1 cellular context compared by ENCODE assay signal in the genomic region with DNA sequence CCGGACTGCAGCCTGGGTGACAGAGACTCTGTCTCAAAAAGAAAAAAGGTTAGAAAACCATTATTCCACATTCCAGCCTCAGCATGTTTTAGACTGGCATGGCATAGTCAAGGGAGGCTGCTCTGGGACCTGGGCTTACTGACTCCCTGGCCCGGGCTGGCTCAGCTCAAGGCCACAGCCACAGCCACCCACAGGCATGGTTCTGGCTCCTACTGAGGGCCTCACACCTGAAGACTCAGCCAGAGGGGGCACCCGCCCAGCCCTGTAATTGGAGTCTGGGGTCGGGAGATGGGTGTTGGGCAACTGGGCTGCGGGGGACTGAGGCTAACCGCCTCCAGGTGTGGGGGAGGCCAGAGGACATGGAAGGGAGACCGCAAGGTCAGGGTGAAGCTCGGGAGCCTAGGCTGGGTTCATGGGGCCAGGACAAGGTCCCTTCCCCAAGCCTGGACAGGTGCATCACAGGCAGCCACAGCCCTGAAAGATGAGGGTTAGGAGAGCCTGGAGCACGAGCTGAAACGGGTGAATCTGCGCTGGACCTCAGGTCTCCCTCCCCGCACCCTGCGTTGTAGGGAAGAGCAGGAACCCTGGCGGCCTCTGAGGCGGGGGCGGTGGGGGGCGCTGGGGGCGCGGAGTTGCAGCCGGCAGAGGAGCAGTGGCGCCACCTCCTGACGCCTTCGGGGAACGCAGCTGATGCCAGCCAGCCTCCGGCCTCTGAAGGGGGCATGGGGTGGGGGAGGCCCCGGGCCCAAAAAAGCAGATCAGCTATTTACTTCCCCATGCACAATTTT.
TF ChIP-seq lines count a peak whose summit lies in the region.

No MANE protein-coding gene starts in this region.

TF ChIP-seq in WTC11, 78 proteins besides CTCF, POLR2A, EP300 and RAD21 (continued from another document):
- TF ChIP-seq, protein P1, sequence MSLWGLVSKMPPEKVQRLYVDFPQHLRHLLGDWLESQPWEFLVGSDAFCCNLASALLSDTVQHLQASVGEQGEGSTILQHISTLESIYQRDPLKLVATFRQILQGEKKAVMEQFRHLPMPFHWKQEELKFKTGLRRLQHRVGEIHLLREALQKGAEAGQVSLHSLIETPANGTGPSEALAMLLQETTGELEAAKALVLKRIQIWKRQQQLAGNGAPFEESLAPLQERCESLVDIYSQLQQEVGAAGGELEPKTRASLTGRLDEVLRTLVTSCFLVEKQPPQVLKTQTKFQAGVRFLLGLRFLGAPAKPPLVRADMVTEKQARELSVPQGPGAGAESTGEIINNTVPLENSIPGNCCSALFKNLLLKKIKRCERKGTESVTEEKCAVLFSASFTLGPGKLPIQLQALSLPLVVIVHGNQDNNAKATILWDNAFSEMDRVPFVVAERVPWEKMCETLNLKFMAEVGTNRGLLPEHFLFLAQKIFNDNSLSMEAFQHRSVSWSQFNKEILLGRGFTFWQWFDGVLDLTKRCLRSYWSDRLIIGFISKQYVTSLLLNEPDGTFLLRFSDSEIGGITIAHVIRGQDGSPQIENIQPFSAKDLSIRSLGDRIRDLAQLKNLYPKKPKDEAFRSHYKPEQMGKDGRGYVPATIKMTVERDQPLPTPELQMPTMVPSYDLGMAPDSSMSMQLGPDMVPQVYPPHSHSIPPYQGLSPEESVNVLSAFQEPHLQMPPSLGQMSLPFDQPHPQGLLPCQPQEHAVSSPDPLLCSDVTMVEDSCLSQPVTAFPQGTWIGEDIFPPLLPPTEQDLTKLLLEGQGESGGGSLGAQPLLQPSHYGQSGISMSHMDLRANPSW (CRISPR knock-in tag; conservative IDR thresholded peaks at IDR 0.05; ENCODE audit: low read depth), result no peak
